Comparison of ENCODE assay signal across 8 cellular contexts in the genomic region with DNA sequence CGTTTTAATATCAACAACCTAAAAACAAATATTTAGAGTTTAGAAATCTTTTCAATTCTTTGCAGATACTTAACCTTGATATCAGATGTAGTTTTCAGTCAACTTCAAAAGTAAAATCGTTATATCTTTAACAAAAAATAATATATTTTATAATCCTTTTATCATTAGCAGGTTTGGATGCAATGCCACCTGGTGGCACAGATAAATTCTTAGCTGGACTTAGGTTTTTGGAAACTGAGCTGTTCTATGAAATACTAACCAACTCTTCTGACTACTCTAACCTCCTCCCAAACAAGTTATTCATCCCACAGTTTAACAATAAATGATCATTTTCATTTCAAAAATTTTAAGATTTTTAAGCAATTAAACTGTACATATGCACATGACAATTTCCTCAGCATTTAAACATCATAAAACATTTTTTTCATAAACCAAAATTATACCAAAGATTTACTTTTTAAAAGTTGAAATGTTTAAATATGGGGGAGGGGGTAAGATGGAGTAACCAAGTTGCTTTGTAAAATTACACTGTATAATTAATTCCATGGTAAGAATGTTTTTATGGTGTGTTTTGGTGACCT. TPM values are rescaled to one million over a fixed set of nuclear protein-coding genes. Genes with fewer than 3 reads are reported as not detected.
DNase-seq lines count a peak whose midpoint lies in the region; ATAC-seq and TF ChIP-seq lines count a peak whose summit lies in the region.

No MANE protein-coding gene starts in this region.

- H3K4me1 ChIP-seq in A673 (ENCODE audit: insufficient read depth, low read length, poor library complexity, severe bottlenecking) (no peaks in the 10 kb centered on the region), iPS-18a (ENCODE audit: control insufficient read depth, low read depth, low read length) (peaks cover 60% of the 10 kb centered on the region), neuronal stem cell (ENCODE audit: control insufficient read depth in 2 of 2, insufficient read depth in 1 of 2, low read depth in 1 of 2, low read length in 2 of 2) (peaks cover 3 to 26% of the 10 kb centered on the region in 2 donors)

- no peak overlapping the region for H2AK5ac ChIP-seq in neuronal stem cell (ENCODE audit: low read depth, low read length)

- H3K23ac ChIP-seq in neuronal stem cell (ENCODE audit: low read depth, low read length, poor library complexity), result no peak overlapping the region

- H3K4me2 ChIP-seq in neuronal stem cell (ENCODE audit: insufficient read depth, low read length, poor library complexity, severe bottlenecking), result no peak overlapping the region

- H3K36me3 Mint-ChIP-seq in natural killer cell, result no peaks in the 10 kb centered on the region

- no peak overlapping the region for H2BK12ac ChIP-seq in neuronal stem cell (ENCODE audit: low read length)

- in situ Hi-C loops in SK-MEL-5 (cut with HindIII; ENCODE audit: low pct_unique_long_range_greater_than_20kb, low sequenced_read_pairs), result no loop called here

- H3K4me1 Mint-ChIP-seq in natural killer cell, result peaks cover 0 to 4% of the 10 kb centered on the region in 2 donors

- no peak for ATAC-seq in HG02852 (IDR thresholded peaks at IDR 0.05; ENCODE audit: unreplicated experiment)
- ATAC-seq in natural killer cell, result no peak

- H4K8ac ChIP-seq in neuronal stem cell (ENCODE audit: low read depth, low read length), result no peak overlapping the region

- peak; percentile 52; the same call in 1 of the 2 replicates for TF ChIP-seq CTCF in A673 (conservative IDR thresholded peaks at IDR 0.05; ENCODE audit: low read depth, low read length)
- no peak for TF ChIP-seq CTCF in natural killer cell (IDR thresholded peaks at IDR 0.05)

- POLR2A ChIA-PET in A673 (lab: Charles Lee; ENCODE audit: low non-redundant PET), result no interaction called here

- H2BK5ac ChIP-seq in neuronal stem cell (ENCODE audit: low read length), result no peak overlapping the region

- no peak overlapping the region for H2BK15ac ChIP-seq in neuronal stem cell (ENCODE audit: low read length)

- no peaks in the 10 kb centered on the region for H3K9me3 Mint-ChIP-seq in natural killer cell

- DNase-seq in A673 (ENCODE audit: low spot score) (peak; percentile 14), H4 (ENCODE audit: low spot score) (peak; percentile 86), SK-MEL-5 (ENCODE audit: low read depth, low spot score) (peak; percentile 68), neuronal stem cell (ENCODE audit: low spot score) (no peak), natural killer cell (no peak)
- DNase-seq in activated CD4-positive, alpha-beta T cell treated with anti-CD3 and anti-CD28 coated beads, Interleukin-2, amount 50 U/mL, for 1 hour, result no peak

- H2BK120ac ChIP-seq in neuronal stem cell (ENCODE audit: low read depth, low read length), result no peak overlapping the region

- H3K27me3 ChIP-seq in A673 (replicated peaks; ENCODE audit: insufficient read depth, low read depth, low read length, poor library complexity), result no peaks in the 10 kb centered on the region
- no peaks in the 10 kb centered on the region for H3K27me3 ChIP-seq in iPS-18a (ENCODE audit: control insufficient read depth, insufficient read depth, low read length)
- no peaks in the 10 kb centered on the region for H3K27me3 ChIP-seq in neuronal stem cell (ENCODE audit: control insufficient read depth in 3 of 3, insufficient read depth in 3 of 3, low read depth in 1 of 3, low read length in 3 of 3)

- intact Hi-C loops in A673 (cut with micrococcal nuclease; ENCODE audit: unreplicated experiment) (no loop called here), natural killer cell (cut with micrococcal nuclease) (no loop called here)

- H3K36me3 ChIP-seq in A673 (ENCODE audit: insufficient read depth, low read length, poor library complexity, severe bottlenecking) (no peaks in the 10 kb centered on the region), iPS-18a (ENCODE audit: control insufficient read depth, low read depth, low read length) (no peaks in the 10 kb centered on the region), neuronal stem cell (replicated peaks in 1 of 2; ENCODE audit: control insufficient read depth in 2 of 2, insufficient read depth in 2 of 2, low read length in 2 of 2) (no peaks in the 10 kb centered on the region)

- no peak overlapping the region for H3K4ac ChIP-seq in neuronal stem cell (ENCODE audit: low read length)

- no peak overlapping the region for H2AFZ ChIP-seq in neuronal stem cell (ENCODE audit: low read length)

- H3K4me3 ChIP-seq in A673 (ENCODE audit: low read depth, low read length, poor library complexity, severe bottlenecking), result no peak overlapping the region
- H3K4me3 ChIP-seq in iPS-18a (ENCODE audit: low read length), result peak overlapping the region; percentile 52
- H3K4me3 ChIP-seq in neuronal stem cell (ENCODE audit: low read length in 2 of 2), result no peak overlapping the region

- WGBS in neuronal stem cell (ENCODE audit: extremely low coverage in 2 of 2, insufficient read length in 2 of 2, insufficient replicate concordance in 1 of 2), 2 donors, result 100% methylated on average over 1 of the region's 2 CpGs; no CpG with 5 or more reads in 1 of the 2 donors

- H3K14ac ChIP-seq in neuronal stem cell (ENCODE audit: low read length), result no peak overlapping the region

- H3K27ac Mint-ChIP-seq in natural killer cell, result no peak overlapping the region

- no peaks in the 10 kb centered on the region for H3K79me1 ChIP-seq in neuronal stem cell (ENCODE audit: low read depth, low read length)

- BruUV-seq in A673 (replicated peaks; lab: Mats Ljungman, UMichigan), result no TSS peak

- no peak overlapping the region for H4K91ac ChIP-seq in neuronal stem cell (ENCODE audit: low read depth, low read length, poor library complexity)

- H3K9me3 ChIP-seq in A673 (ENCODE audit: low read depth, low read length, poor library complexity, severe bottlenecking) (no peaks in the 10 kb centered on the region), iPS-18a (ENCODE audit: control insufficient read depth, low read depth, low read length) (no peaks in the 10 kb centered on the region), neuronal stem cell (replicated peaks in 1 of 2; ENCODE audit: control insufficient read depth in 2 of 2, insufficient read depth in 1 of 2, low read depth in 1 of 2, low read length in 2 of 2) (no peaks in the 10 kb centered on the region)

- H3K4me3 Mint-ChIP-seq in natural killer cell, result no peak overlapping the region

- H3K27ac ChIP-seq in A673 (ENCODE audit: low read depth, low read length, poor library complexity, severe bottlenecking) (no peak overlapping the region), iPS-18a (ENCODE audit: low read length) (no peak overlapping the region), neuronal stem cell (replicated peaks; ENCODE audit: low read length) (no peak overlapping the region)

- H3K18ac ChIP-seq in neuronal stem cell (ENCODE audit: low read length), result no peak overlapping the region

- H3K9ac ChIP-seq in iPS-18a (ENCODE audit: low read length) (no peak overlapping the region), neuronal stem cell (ENCODE audit: low read depth, low read length, poor library complexity) (no peak overlapping the region)

- CTCF ChIA-PET in A673 (lab: Charles Lee), result interaction anchor here (0.5 to 1.2 kb wide), 3 partner anchors 59 to 410 kb away, joined by 3 to 5 read pairs (median 4); no protein-coding TSS in a partner anchor

- H3K27me3 Mint-ChIP-seq in natural killer cell (ENCODE audit: low read depth in 2 of 2), result no peaks in the 10 kb centered on the region

RNA-seq across cellular contexts. Expression of a gene that starts 56.9 kb away (rescaled TPM):
- total RNA-seq in A673 (2021) (10.2 and 17.1 TPM in 2 replicates), natural killer cell (1 to 10 TPM; 8.0 to 9.9 (median 8.1) TPM)
- 149 and 171 TPM in 2 replicates for total RNA-seq in H4 (2014; rRNA removed; shearing (Covaris generic))
- total RNA-seq in SK-MEL-5 (2014; rRNA removed; shearing (Covaris generic)), result 113 and 135 TPM in 2 replicates
- polyA plus RNA-seq in SK-MEL-5 (2015; cell fraction: cytosol; rRNA removed), result 134 and 147 TPM in 2 replicates
- polyA plus RNA-seq in SK-MEL-5 (2015; cell fraction: nucleus; rRNA removed), result 33.7 and 37.7 TPM in 2 replicates
- 37.4 TPM for polyA plus RNA-seq in neuronal stem cell (2013, experiment 1 of 2)
- 38.3 TPM for polyA plus RNA-seq in neuronal stem cell (2013, experiment 2 of 2)

Comparison
In these comparisons a context has a peak if more than half of its experiments do, and no peak if none do; other contexts are left out.
1. DNase-seq: peak in A673 (single experiment), H4 (single experiment) and SK-MEL-5 (single experiment); none in neuronal stem cell (single experiment), natural killer cell (single experiment) and activated CD4-positive, alpha-beta T cell treated with anti-CD3 and anti-CD28 coated beads, Interleukin-2, amount 50 U/mL, for 1 hour (single experiment).